ENCODE assay signal across 1 cellular context in genomic region chr14:102394717-102395378, GRCh38.
TF ChIP-seq lines count a peak whose summit lies in the region.

No MANE protein-coding gene starts in this region.

TF ChIP-seq in endothelial cell of umbilical vein, 7 proteins besides CTCF, POLR2A, EP300 and RAD21 (continued from another document):
- TF ChIP-seq MAX (IDR thresholded peaks at IDR 0.05; ENCODE audit: insufficient read depth, insufficient read length) = no peak
- TF ChIP-seq POLR2AphosphoS5 (IDR thresholded peaks at IDR 0.05; ENCODE audit: insufficient read depth, low read depth, low read length) = no peak
- no peak for TF ChIP-seq EZH2 (IDR thresholded peaks at IDR 0.05; ENCODE audit: borderline replicate concordance, low read depth, low read length, severe bottlenecking)
- TF ChIP-seq MYC (IDR thresholded peaks at IDR 0.05; ENCODE audit: low read depth, low read length) = no peak
- TF ChIP-seq FOS (IDR thresholded peaks at IDR 0.05; ENCODE audit: borderline replicate concordance, insufficient read depth, low read length) = no peak
